Comparison of ENCODE assay signal across 1 cellular context in genomic region chr20:50350510-50351249, GRCh38.
TF ChIP-seq lines count a peak whose summit lies in the region.

No MANE protein-coding gene starts in this region.

TF ChIP-seq in K562, 482 proteins besides CTCF, POLR2A, EP300 and RAD21 (continued from another document):
- peak; percentile 43; the same call in 1 of the 2 replicates for TF ChIP-seq MGA (IDR thresholded peaks at IDR 0.05)
- TF ChIP-seq MAFG (tag; conservative IDR thresholded peaks at IDR 0.05) = peak; percentile 38; the same call in 1 of the 2 replicates
- TF ChIP-seq FOXJ2 (tag; IDR thresholded peaks at IDR 0.05) = no peak
- peak; percentile 57; the same call in 1 of the 2 replicates for TF ChIP-seq ZNF316 (IDR thresholded peaks at IDR 0.05)
- TF ChIP-seq HNRNPK (IDR thresholded peaks at IDR 0.05; ENCODE audit: low read depth, low read length, poor library complexity, severe bottlenecking) = no peak
- no peak for TF ChIP-seq MTA1 (IDR thresholded peaks at IDR 0.05; ENCODE audit: borderline replicate concordance)
- TF ChIP-seq, protein P1, sequence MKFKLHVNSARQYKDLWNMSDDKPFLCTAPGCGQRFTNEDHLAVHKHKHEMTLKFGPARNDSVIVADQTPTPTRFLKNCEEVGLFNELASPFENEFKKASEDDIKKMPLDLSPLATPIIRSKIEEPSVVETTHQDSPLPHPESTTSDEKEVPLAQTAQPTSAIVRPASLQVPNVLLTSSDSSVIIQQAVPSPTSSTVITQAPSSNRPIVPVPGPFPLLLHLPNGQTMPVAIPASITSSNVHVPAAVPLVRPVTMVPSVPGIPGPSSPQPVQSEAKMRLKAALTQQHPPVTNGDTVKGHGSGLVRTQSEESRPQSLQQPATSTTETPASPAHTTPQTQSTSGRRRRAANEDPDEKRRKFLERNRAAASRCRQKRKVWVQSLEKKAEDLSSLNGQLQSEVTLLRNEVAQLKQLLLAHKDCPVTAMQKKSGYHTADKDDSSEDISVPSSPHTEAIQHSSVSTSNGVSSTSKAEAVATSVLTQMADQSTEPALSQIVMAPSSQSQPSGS (CRISPR knock-in tag; IDR thresholded peaks at IDR 0.05) = no peak
- no peak for TF ChIP-seq XRCC5 (IDR thresholded peaks at IDR 0.05; ENCODE audit: low read depth, low read length)
- peak; percentile 44; the same call in 1 of the 2 replicates for TF ChIP-seq USF2 (CRISPR knock-in tag; IDR thresholded peaks at IDR 0.05)
- peak; percentile 67 for TF ChIP-seq L3MBTL2 (IDR thresholded peaks at IDR 0.05)
- TF ChIP-seq RAD51 (IDR thresholded peaks at IDR 0.05; ENCODE audit: borderline replicate concordance, low read depth) = peak; percentile 35; the same call in 1 of the 2 replicates
- peak; percentile 20; the same call in 1 of the 2 replicates for TF ChIP-seq NFE2 (IDR thresholded peaks at IDR 0.05; ENCODE audit: low read depth)
- TF ChIP-seq, protein P2, sequence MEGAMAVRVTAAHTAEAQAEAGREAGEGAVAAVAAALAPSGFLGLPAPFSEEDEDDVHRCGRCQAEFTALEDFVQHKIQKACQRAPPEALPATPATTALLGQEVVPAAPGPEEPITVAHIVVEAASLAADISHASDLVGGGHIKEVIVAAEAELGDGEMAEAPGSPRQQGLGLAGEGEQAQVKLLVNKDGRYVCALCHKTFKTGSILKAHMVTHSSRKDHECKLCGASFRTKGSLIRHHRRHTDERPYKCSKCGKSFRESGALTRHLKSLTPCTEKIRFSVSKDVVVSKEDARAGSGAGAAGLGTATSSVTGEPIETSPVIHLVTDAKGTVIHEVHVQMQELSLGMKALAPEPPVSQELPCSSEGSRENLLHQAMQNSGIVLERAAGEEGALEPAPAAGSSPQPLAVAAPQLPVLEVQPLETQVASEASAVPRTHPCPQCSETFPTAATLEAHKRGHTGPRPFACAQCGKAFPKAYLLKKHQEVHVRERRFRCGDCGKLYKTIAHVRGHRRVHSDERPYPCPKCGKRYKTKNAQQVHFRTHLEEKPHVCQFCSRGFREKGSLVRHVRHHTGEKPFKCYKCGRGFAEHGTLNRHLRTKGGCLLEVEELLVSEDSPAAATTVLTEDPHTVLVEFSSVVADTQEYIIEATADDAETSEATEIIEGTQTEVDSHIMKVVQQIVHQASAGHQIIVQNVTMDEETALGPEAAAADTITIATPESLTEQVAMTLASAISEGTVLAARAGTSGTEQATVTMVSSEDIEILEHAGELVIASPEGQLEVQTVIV (CRISPR knock-in tag; IDR thresholded peaks at IDR 0.05; ENCODE audit: borderline replicate concordance) = 0 out of 2 replicates have a peak, but pooled peaks have one; percentile 52
- TF ChIP-seq USF1 (CRISPR knock-in tag; IDR thresholded peaks at IDR 0.05) = peak; percentile 42; the same call in 1 of the 2 replicates
- TF ChIP-seq, protein P3, sequence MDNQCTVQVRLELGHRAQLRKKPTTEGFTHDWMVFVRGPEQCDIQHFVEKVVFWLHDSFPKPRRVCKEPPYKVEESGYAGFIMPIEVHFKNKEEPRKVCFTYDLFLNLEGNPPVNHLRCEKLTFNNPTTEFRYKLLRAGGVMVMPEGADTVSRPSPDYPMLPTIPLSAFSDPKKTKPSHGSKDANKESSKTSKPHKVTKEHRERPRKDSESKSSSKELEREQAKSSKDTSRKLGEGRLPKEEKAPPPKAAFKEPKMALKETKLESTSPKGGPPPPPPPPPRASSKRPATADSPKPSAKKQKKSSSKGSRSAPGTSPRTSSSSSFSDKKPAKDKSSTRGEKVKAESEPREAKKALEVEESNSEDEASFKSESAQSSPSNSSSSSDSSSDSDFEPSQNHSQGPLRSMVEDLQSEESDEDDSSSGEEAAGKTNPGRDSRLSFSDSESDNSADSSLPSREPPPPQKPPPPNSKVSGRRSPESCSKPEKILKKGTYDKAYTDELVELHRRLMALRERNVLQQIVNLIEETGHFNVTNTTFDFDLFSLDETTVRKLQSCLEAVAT (IDR thresholded peaks at IDR 0.05) = 0 out of 4 replicates have a peak, but pooled peaks of 1 of the 2 experiments have one; percentile 16
- TF ChIP-seq MAX (CRISPR knock-in tag; IDR thresholded peaks at IDR 0.05) = 0 out of 2 replicates have a peak, but pooled peaks have one; percentile 42
- TF ChIP-seq, protein P4, sequence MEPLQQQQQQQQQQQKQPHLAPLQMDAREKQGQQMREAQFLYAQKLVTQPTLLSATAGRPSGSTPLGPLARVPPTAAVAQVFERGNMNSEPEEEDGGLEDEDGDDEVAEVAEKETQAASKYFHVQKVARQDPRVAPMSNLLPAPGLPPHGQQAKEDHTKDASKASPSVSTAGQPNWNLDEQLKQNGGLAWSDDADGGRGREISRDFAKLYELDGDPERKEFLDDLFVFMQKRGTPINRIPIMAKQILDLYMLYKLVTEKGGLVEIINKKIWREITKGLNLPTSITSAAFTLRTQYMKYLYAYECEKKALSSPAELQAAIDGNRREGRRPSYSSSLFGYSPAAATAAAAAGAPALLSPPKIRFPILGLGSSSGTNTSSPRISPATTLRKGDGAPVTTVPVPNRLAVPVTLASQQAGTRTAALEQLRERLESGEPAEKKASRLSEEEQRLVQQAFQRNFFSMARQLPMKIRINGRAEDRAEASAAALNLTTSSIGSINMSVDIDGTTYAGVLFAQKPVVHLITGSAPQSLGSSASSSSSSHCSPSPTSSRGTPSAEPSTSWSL (CRISPR knock-in tag; IDR thresholded peaks at IDR 0.05; ENCODE audit: borderline replicate concordance) = no peak
